In genomic region chr1:236785477-236785876, GRCh38 we compare ENCODE assay signal across 8 cellular contexts.
"Had no signal": no experiment of that assay in that cellular context is flagged by ENCODE, and none has a peak within 500 bp of the region (broad histone marks: within the 10 kb centered on the region; RNA-seq: fewer than 3 reads in every experiment).

No MANE protein-coding gene starts in this region.

- H3K4me3 ChIP-seq: GM23248, K562 had no signal

- FAIRE-seq: H54, K562 had no signal

- H3K9ac ChIP-seq: GM23248 had no signal

- DNase-seq: GM23248, GOT3, H9, HCEC 1CT, IMR-90 had no signal

- H2AFZ ChIP-seq: GM23248 had no signal

- H3K27ac ChIP-seq: GM23248, HL-60 had no signal
